ENCODE assay signal across 14 cellular contexts in genomic region chr7:155843426-155844018, GRCh38. TPM values are rescaled to one million over a fixed set of nuclear protein-coding genes. Genes with fewer than 3 reads are reported as not detected.
A peak's percentile ranks its signal among the peaks of the same experiment; 100 is the strongest.
DNase-seq lines count a peak whose midpoint lies in the region; ATAC-seq and TF ChIP-seq lines count a peak whose summit lies in the region.
"Had no signal": no experiment of that assay in that cellular context is flagged by ENCODE, and none has a peak within 500 bp of the region (broad histone marks: within the 10 kb centered on the region; RNA-seq: fewer than 3 reads in every experiment).

No MANE protein-coding gene starts in this region.

- DNase-seq in activated effector memory CD4-positive, alpha-beta T cell treated with anti-CD3 and anti-CD28 coated beads, Interleukin-2, amount 50 U/mL, for 16 hours: peak; percentile 5
- no peak for DNase-seq in activated effector memory CD4-positive, alpha-beta T cell treated with Interleukin-2 at 50 U/mL for 16 hours
- DNase-seq in epithelial cell of proximal tubule (ENCODE audit: low read depth): no peak
- no peak for DNase-seq in upper lobe of right lung
- no peak for DNase-seq in DMS 273 (lab: John Stamatoyannopoulos, UW; ENCODE audit: unreplicated experiment)
- no peak for DNase-seq in psoas muscle
- DNase-seq in medulla oblongata (ENCODE audit: extremely low spot score): no peak
- DNase-seq: EL, NCI-H1436 treated with DMSO at 0.1 percent for 48 hours, NCI-H2081, NCI-H524 had no signal

- H3K36me3 ChIP-seq in mucosa of rectum (ENCODE audit: control insufficient read depth in 2 of 2, insufficient read depth in 2 of 2, low read length in 2 of 2): no peaks in the 10 kb centered on the region
- H3K36me3 ChIP-seq in upper lobe of right lung: no peaks in the 10 kb centered on the region
- no peaks in the 10 kb centered on the region for H3K36me3 ChIP-seq in psoas muscle (ENCODE audit: insufficient read depth in 1 of 2, low read depth in 1 of 2)
- H3K36me3 ChIP-seq: BLaER1 treated with 17β-estradiol and CSF1 and Interleukin-3, amounts not matched to agents 10 nM and 100 nM had no signal

- H3K4me1 ChIP-seq in mucosa of rectum (ENCODE audit: control insufficient read depth in 2 of 2, insufficient read depth in 2 of 2, low read length in 2 of 2): peaks cover 4 to 13% of the 10 kb centered on the region in 2 donors
- no peaks in the 10 kb centered on the region for H3K4me1 ChIP-seq in upper lobe of right lung
- no peaks in the 10 kb centered on the region for H3K4me1 ChIP-seq in psoas muscle

- H3K9me3 ChIP-seq in mucosa of rectum (ENCODE audit: control insufficient read depth in 2 of 2, low read length in 2 of 2) (no peaks in the 10 kb centered on the region), upper lobe of right lung (no peaks in the 10 kb centered on the region), psoas muscle (no peaks in the 10 kb centered on the region)
- H3K9me3 ChIP-seq: BLaER1 treated with 17β-estradiol and CSF1 and Interleukin-3, amounts not matched to agents 10 nM and 100 nM had no signal

- ATAC-seq in upper lobe of right lung (peak; percentile 38), psoas muscle (no peak)

- no peak for TF ChIP-seq CTCF in epithelial cell of proximal tubule (conservative IDR thresholded peaks at IDR 0.05; ENCODE audit: low read depth, low read length)
- no peak for TF ChIP-seq CTCF in upper lobe of right lung (IDR thresholded peaks at IDR 0.05)
- TF ChIP-seq CTCF in psoas muscle (IDR thresholded peaks at IDR 0.05): no peak

- H3K4me3 ChIP-seq in epithelial cell of proximal tubule (ENCODE audit: low read depth, low read length) (peak overlapping the region; percentile 5), mucosa of rectum (ENCODE audit: low read length in 2 of 2) (peak overlapping the region in 1 of 2 donors; percentile 35), upper lobe of right lung (no peak overlapping the region), psoas muscle (no peak overlapping the region)
- H3K4me3 ChIP-seq: BLaER1 treated with 17β-estradiol and CSF1 and Interleukin-3, amounts not matched to agents 10 nM and 100 nM had no signal

- H3K27ac ChIP-seq in mucosa of rectum (ENCODE audit: low read depth in 2 of 2, low read length in 2 of 2): peak overlapping the region; percentile 43 to 71
- peak overlapping the region; percentile 47 for H3K27ac ChIP-seq in upper lobe of right lung
- no peak overlapping the region for H3K27ac ChIP-seq in psoas muscle
- H3K27ac ChIP-seq: 22Rv1; BLaER1 treated with 17β-estradiol and CSF1 and Interleukin-3, amounts not matched to agents 10 nM and 100 nM had no signal

- WGBS in psoas muscle, 3 donors: 74 to 81% (median 79%) methylated on average over 20 of the region's 20 CpGs

- peak overlapping the region in 1 of 2 donors; percentile 68 for H3K9ac ChIP-seq in mucosa of rectum (ENCODE audit: low read depth in 1 of 2, low read length in 2 of 2)
- H3K9ac ChIP-seq: BLaER1 treated with 17β-estradiol and CSF1 and Interleukin-3, amounts not matched to agents 10 nM and 100 nM had no signal

- H3K27me3 ChIP-seq in mucosa of rectum (ENCODE audit: control insufficient read depth in 2 of 2, insufficient read depth in 2 of 2, low read length in 2 of 2): peaks cover 0 to 3% of the 10 kb centered on the region in 2 donors
- H3K27me3 ChIP-seq in upper lobe of right lung: no peaks in the 10 kb centered on the region
- peaks cover 0 to 4% (median 3%) of the 10 kb centered on the region in 3 donors for H3K27me3 ChIP-seq in psoas muscle (ENCODE audit: insufficient read depth in 3 of 3, low read length in 2 of 3)

- intact Hi-C loops in upper lobe of right lung (cut with DNase I): no loop called here
- intact Hi-C loops in psoas muscle (cut with DNase I): no loop called here

RNA-seq across cellular contexts. Expression of gene SHH, which starts 31.3 kb away (rescaled TPM):
- total RNA-seq in epithelial cell of proximal tubule (1.7 and 4.4 TPM in 2 replicates), upper lobe of right lung (10.1 TPM), psoas muscle (not detected)
- polyA plus RNA-seq in psoas muscle: under 1 TPM in 2 of 3 donors, not detected in 1; 0.01 TPM
